2 cellular contexts compared by ENCODE assay signal in genomic region chr1:162370721-162371120, GRCh38.
TF ChIP-seq lines count a peak whose summit lies in the region.

No MANE protein-coding gene starts in this region.

TF ChIP-seq in K562, 482 proteins besides CTCF, POLR2A, EP300 and RAD21:
- peak; percentile 29; the same call in 1 of the 2 replicates for TF ChIP-seq C11orf30 (IDR thresholded peaks at IDR 0.05; ENCODE audit: low read depth)
- TF ChIP-seq ZNF316 (IDR thresholded peaks at IDR 0.05): peak; percentile 56; the same call in 1 of the 2 replicates
- TF ChIP-seq ZNF217 (CRISPR knock-in tag; IDR thresholded peaks at IDR 0.05): no peak
- TF ChIP-seq MCM3 (IDR thresholded peaks at IDR 0.05): no peak

TF ChIP-seq in HepG2, 621 proteins besides CTCF, POLR2A, EP300 and RAD21:
- TF ChIP-seq MAFF (IDR thresholded peaks at IDR 0.05; ENCODE audit: low read depth, low read length) (peak; percentile 30), MAFK (conservative IDR thresholded peaks at IDR 0.05 in 1 of 2, IDR thresholded peaks at IDR 0.05 in 1 of 2; ENCODE audit: low read length in 2 of 2) (peak; percentile 11 to 62; a peak in 2 of 4 replicates), ZNF567 (CRISPR knock-in tag; IDR thresholded peaks at IDR 0.05; ENCODE audit: borderline replicate concordance) (no peak)
